In the genomic region with DNA sequence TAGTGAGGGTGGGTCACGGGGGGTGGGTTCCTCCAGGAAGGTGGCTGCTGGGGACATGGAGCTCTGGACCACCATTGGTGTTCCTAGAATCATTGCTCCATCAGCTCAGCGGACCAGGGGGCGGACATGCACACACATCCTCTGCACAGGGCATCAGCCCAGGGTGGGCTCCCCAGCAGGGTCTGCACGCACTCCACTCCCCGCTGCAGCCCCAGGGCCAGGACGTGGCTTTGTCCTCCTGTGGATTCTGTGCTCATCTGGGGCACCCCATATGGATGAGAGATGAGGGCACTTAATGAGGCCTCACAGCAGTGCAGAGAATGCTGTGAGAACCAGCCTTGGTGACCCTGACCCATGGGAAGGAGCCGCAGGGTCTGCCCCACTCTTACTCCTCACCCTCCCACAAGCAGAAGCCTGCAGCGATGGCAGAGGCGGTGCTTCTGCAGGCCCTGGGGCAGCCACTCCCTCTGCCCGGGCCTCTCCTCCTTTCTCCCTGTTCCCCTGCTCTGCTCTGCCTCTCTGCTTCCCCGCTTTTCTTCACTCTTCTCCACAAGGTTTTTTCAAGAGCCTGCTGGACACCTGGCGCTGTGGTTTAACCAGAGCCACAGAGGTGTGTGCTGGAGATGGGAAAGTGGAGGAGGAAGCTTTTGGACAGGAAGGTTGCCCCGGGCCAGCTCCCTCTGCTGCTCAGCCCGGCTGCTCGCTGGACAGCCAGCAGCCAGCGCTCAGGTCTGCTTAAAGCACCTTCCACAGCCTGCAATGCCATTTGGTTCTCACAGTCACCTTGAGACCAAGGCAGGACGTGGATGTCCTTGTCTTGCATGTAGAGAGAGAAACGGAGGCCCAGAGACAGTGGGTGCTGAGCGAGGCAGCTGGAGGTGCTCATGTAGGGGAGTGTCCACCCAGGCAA, we compare ENCODE assay signal across 15 cellular contexts. TPM values are rescaled to one million over a fixed set of nuclear protein-coding genes. Genes with fewer than 3 reads are reported as not detected.
DNase-seq lines count a peak whose midpoint lies in the region; TF ChIP-seq lines count a peak whose summit lies in the region.
"Had no signal": no experiment of that assay in that cellular context is flagged by ENCODE, and none has a peak within 500 bp of the region (broad histone marks: within the 10 kb centered on the region; RNA-seq: fewer than 3 reads in every experiment).

No MANE protein-coding gene starts in this region.

- no peaks in the 10 kb centered on the region for H3F3A ChIP-seq in MM.1S (ENCODE audit: insufficient read depth, low read length)

- H3K9me3 Mint-ChIP-seq in endodermal cell, result no peaks in the 10 kb centered on the region
- peaks cover 6% of the 10 kb centered on the region for H3K9me3 Mint-ChIP-seq in activated CD4-positive, alpha-beta memory T cell treated with anti-CD3 and anti-CD28 coated beads for 36 hours

- H3K9me3 ChIP-seq in endodermal cell (ENCODE audit: control insufficient read depth, low read length) (no peaks in the 10 kb centered on the region), parathyroid adenoma (ENCODE audit: control insufficient read depth, low read length) (no peaks in the 10 kb centered on the region), testis (no peaks in the 10 kb centered on the region), MM.1S (replicated peaks; ENCODE audit: insufficient read depth, low read length) (no peaks in the 10 kb centered on the region)

- H3K4me3 Mint-ChIP-seq in endodermal cell, result no peak overlapping the region
- H3K4me3 Mint-ChIP-seq in activated CD4-positive, alpha-beta memory T cell treated with anti-CD3 and anti-CD28 coated beads for 36 hours, result no peak overlapping the region

- peak; percentile 27 for DNase-seq in DMS79 (lab: John Stamatoyannopoulos, UW)
- DNase-seq in NB4 (ENCODE audit: low read depth), result peak; percentile 47
- DNase-seq in endodermal cell, result peak; percentile 67
- DNase-seq in testis, result no peak
- no peak for DNase-seq in D341Med (ENCODE audit: low spot score)
- DNase-seq in activated CD4-positive, alpha-beta memory T cell treated with anti-CD3 and anti-CD28 coated beads for 36 hours, result no peak
- DNase-seq in MM.1S, result no peak
- DNase-seq: activated CD4-positive, alpha-beta T cell treated with anti-CD3 and anti-CD28 coated beads, Interleukin-2, amount 50 U/mL, for 1 hour; activated naive CD4-positive, alpha-beta T cell treated with anti-CD3 and anti-CD28 coated beads for 36 hours; NK-92 treated with Interleukin-12 subunit alpha and Interleukin-12 subunit beta, amount 100 ng/mL, for 24 hours; SW 1271; upper lobe of left lung had no signal

- H3K4me3 ChIP-seq in NB4 (ENCODE audit: low read depth, low read length), result no peak overlapping the region
- H3K4me3 ChIP-seq in endodermal cell (ENCODE audit: low read length), result no peak overlapping the region
- no peak overlapping the region for H3K4me3 ChIP-seq in parathyroid adenoma (ENCODE audit: low read depth, low read length)
- no peak overlapping the region for H3K4me3 ChIP-seq in testis
- H3K4me3 ChIP-seq in MM.1S (ENCODE audit: low read length), result no peak overlapping the region
- H3K4me3 ChIP-seq: esophagus muscularis mucosa, skin epidermis, upper lobe of left lung had no signal

- no peaks in the 10 kb centered on the region for H4K20me1 ChIP-seq in MM.1S (ENCODE audit: insufficient read depth, low read length)

- H3K27me3 Mint-ChIP-seq in endodermal cell (ENCODE audit: insufficient read depth), result no peaks in the 10 kb centered on the region
- H3K27me3 Mint-ChIP-seq in activated CD4-positive, alpha-beta memory T cell treated with anti-CD3 and anti-CD28 coated beads for 36 hours, result no peaks in the 10 kb centered on the region

- no peaks in the 10 kb centered on the region for H3K36me3 ChIP-seq in endodermal cell (ENCODE audit: control insufficient read depth, insufficient read depth, low read length)
- no peaks in the 10 kb centered on the region for H3K36me3 ChIP-seq in parathyroid adenoma (ENCODE audit: control insufficient read depth, insufficient read depth, low read length)
- no peaks in the 10 kb centered on the region for H3K36me3 ChIP-seq in testis (ENCODE audit: low read depth, missing control alignments)
- no peaks in the 10 kb centered on the region for H3K36me3 ChIP-seq in MM.1S (replicated peaks; ENCODE audit: insufficient read depth, low read length)
- H3K36me3 ChIP-seq: esophagus muscularis mucosa, upper lobe of left lung had no signal

- H3K4me1 ChIP-seq in endodermal cell (ENCODE audit: control insufficient read depth, insufficient read depth, low read length), result no peaks in the 10 kb centered on the region
- H3K4me1 ChIP-seq in parathyroid adenoma, result no peaks in the 10 kb centered on the region
- H3K4me1 ChIP-seq in testis, result no peaks in the 10 kb centered on the region
- no peaks in the 10 kb centered on the region for H3K4me1 ChIP-seq in MM.1S (ENCODE audit: low read length)

- no peaks in the 10 kb centered on the region for H3K79me2 ChIP-seq in parathyroid adenoma
- H3K79me2 ChIP-seq in MM.1S (ENCODE audit: low read length), result no peaks in the 10 kb centered on the region

- H3K4me2 ChIP-seq in parathyroid adenoma (ENCODE audit: low read length), result no peak overlapping the region
- no peak overlapping the region for H3K4me2 ChIP-seq in MM.1S (ENCODE audit: low read depth, low read length)

- 74 to 82% methylated on average over 8 to 18 of the region's 19 CpGs for WGBS in endodermal cell (ENCODE audit: insufficient coverage in 1 of 2, insufficient read length in 1 of 2), 2 experiments
- WGBS in testis, 2 donors, result 65 to 67% methylated on average over 17 to 18 of the region's 19 CpGs

- H3K27me3 ChIP-seq in endodermal cell (ENCODE audit: control insufficient read depth, insufficient read depth, low read length, poor library complexity, severe bottlenecking), result no peaks in the 10 kb centered on the region
- no peaks in the 10 kb centered on the region for H3K27me3 ChIP-seq in parathyroid adenoma (ENCODE audit: control insufficient read depth, insufficient read depth, low read length)
- no peaks in the 10 kb centered on the region for H3K27me3 ChIP-seq in testis
- peaks cover 89% of the 10 kb centered on the region for H3K27me3 ChIP-seq in MM.1S (replicated peaks; ENCODE audit: insufficient read depth, low read length)
- H3K27me3 ChIP-seq: upper lobe of left lung had no signal

- no peak for TF ChIP-seq CTCF in NB4 (IDR thresholded peaks at IDR 0.05; ENCODE audit: low read depth, low read length)
- TF ChIP-seq CTCF in endodermal cell (conservative IDR thresholded peaks at IDR 0.05), result peak; percentile 27
- no peak for TF ChIP-seq CTCF in parathyroid adenoma (IDR thresholded peaks at IDR 0.05)
- no peak for TF ChIP-seq CTCF in testis (IDR thresholded peaks at IDR 0.05)
- TF ChIP-seq CTCF in MM.1S (IDR thresholded peaks at IDR 0.05; ENCODE audit: low read length), result no peak

- intact Hi-C loops in testis (cut with DNase I; ENCODE audit: low total_unique reads), result no loop called here
- intact Hi-C loops in activated CD4-positive, alpha-beta memory T cell treated with anti-CD3 and anti-CD28 coated beads for 36 hours (cut with micrococcal nuclease), result no loop called here

- H3K36me3 Mint-ChIP-seq in endodermal cell (ENCODE audit: low read depth), result no peaks in the 10 kb centered on the region
- no peaks in the 10 kb centered on the region for H3K36me3 Mint-ChIP-seq in activated CD4-positive, alpha-beta memory T cell treated with anti-CD3 and anti-CD28 coated beads for 36 hours

- TF ChIP-seq POLR2A in NB4 (IDR thresholded peaks at IDR 0.05; ENCODE audit: extremely low read depth, insufficient read length), result no peak
- no peak for TF ChIP-seq POLR2A in testis (IDR thresholded peaks at IDR 0.05)

- no peak overlapping the region for H3K9ac ChIP-seq in endodermal cell (ENCODE audit: extremely low read depth, low read length, poor library complexity, severe bottlenecking)
- no peak overlapping the region for H3K9ac ChIP-seq in parathyroid adenoma
- H3K9ac ChIP-seq in MM.1S (ENCODE audit: low read length), result no peak overlapping the region

- H3K27ac ChIP-seq in endodermal cell (ENCODE audit: low read depth, low read length), result no peak overlapping the region
- no peak overlapping the region for H3K27ac ChIP-seq in parathyroid adenoma
- no peak overlapping the region for H3K27ac ChIP-seq in testis
- no peak overlapping the region for H3K27ac ChIP-seq in MM.1S (ENCODE audit: low read length)
- H3K27ac ChIP-seq: esophagus muscularis mucosa, skin epidermis, upper lobe of left lung had no signal

- CTCF ChIA-PET in activated CD4-positive, alpha-beta memory T cell treated with anti-CD3 and anti-CD28 coated beads for 36 hours (lab: Charles Lee), result no interaction called here

- H2AFZ ChIP-seq in parathyroid adenoma (peak overlapping the region; percentile 62), MM.1S (ENCODE audit: low read length) (no peak overlapping the region)

- POLR2A ChIA-PET in activated CD4-positive, alpha-beta memory T cell treated with anti-CD3 and anti-CD28 coated beads for 36 hours (lab: Charles Lee), result no interaction called here

- no peak overlapping the region for H3K27ac Mint-ChIP-seq in endodermal cell
- H3K27ac Mint-ChIP-seq in activated CD4-positive, alpha-beta memory T cell treated with anti-CD3 and anti-CD28 coated beads for 36 hours, result no peak overlapping the region
- H3K27ac Mint-ChIP-seq: activated naive CD4-positive, alpha-beta T cell treated with anti-CD3 and anti-CD28 coated beads for 36 hours had no signal

- no peaks in the 10 kb centered on the region for H3K9me2 ChIP-seq in MM.1S (replicated peaks; ENCODE audit: insufficient read depth, low read length)

- no peaks in the 10 kb centered on the region for H3K4me1 Mint-ChIP-seq in endodermal cell
- H3K4me1 Mint-ChIP-seq in activated CD4-positive, alpha-beta memory T cell treated with anti-CD3 and anti-CD28 coated beads for 36 hours (ENCODE audit: low read depth), result peaks cover 25% of the 10 kb centered on the region

RNA-seq across cellular contexts. Expression of gene PCBP3, which starts 26.2 kb away (rescaled TPM):
- total RNA-seq in endodermal cell (10 to 100 TPM in 1 of 2 donors, 1 to 10 TPM in 1; 2.1 to 10.6 TPM), testis (10 to 100 TPM; 35.7 to 58.3 TPM)
- polyA plus RNA-seq in endodermal cell (2013, experiment 1 of 2), result 4.2 TPM
- polyA plus RNA-seq in endodermal cell (2013, experiment 2 of 2), result 3.2 TPM
- 38.0 TPM for polyA plus RNA-seq in testis (ENCODE audit: insufficient read depth, low read depth, low replicate concordance)
- total RNA-seq in activated CD4-positive, alpha-beta memory T cell treated with anti-CD3 and anti-CD28 coated beads for 36 hours, result 1 to 10 TPM; 5.3 to 6.6 TPM

Comparison
In these comparisons a context has a peak if more than half of its experiments do, and no peak if none do; other contexts are left out.
1. DNase-seq: peak in DMS79 (single experiment), NB4 (single experiment) and endodermal cell (single experiment); none in testis (single experiment), D341Med (single experiment), activated CD4-positive, alpha-beta memory T cell treated with anti-CD3 and anti-CD28 coated beads for 36 hours (single experiment) and MM.1S (single experiment).